ENCODE assay signal across 20 cellular contexts in genomic region chr1:48069662-48070432, GRCh38.
DNase-seq lines count a peak whose midpoint lies in the region; ATAC-seq and TF ChIP-seq lines count a peak whose summit lies in the region.
"Had no signal": no experiment of that assay in that cellular context is flagged by ENCODE, and none has a peak within 500 bp of the region (broad histone marks: within the 10 kb centered on the region; RNA-seq: fewer than 3 reads in every experiment).

No MANE protein-coding gene starts in this region.

- no peaks in the 10 kb centered on the region for H3K9me3 Mint-ChIP-seq in Calu3 (ENCODE audit: low read depth, unreplicated experiment)
- no peaks in the 10 kb centered on the region for H3K9me3 Mint-ChIP-seq in activated CD8-positive, alpha-beta T cell treated with anti-CD3 and anti-CD28 coated beads, Interleukin-2, amount 10 ng/mL, durations not matched to agents 7 days and 5 days (ENCODE audit: insufficient read depth)
- H3K9me3 Mint-ChIP-seq: natural killer cell treated with Interleukin-12 subunit alpha and Interleukin-12 subunit beta and Interleukin-15 and Interleukin-18, amount 100 ng/mL, for 72 hours had no signal

- TF ChIP-seq CTCF in Peyer's patch (IDR thresholded peaks at IDR 0.05) (no peak), fibroblast of mammary gland (conservative IDR thresholded peaks at IDR 0.05; ENCODE audit: control insufficient read depth, insufficient read depth, low read depth, low read length) (no peak), omental fat pad (IDR thresholded peaks at IDR 0.05) (no peak), Calu3 (IDR thresholded peaks at IDR 0.05; ENCODE audit: unreplicated experiment) (no peak)

- peak overlapping the region in 3 of 4 donors; percentile 35 to 67 (median 41) for H3K27ac ChIP-seq in Peyer's patch
- H3K27ac ChIP-seq: vagina had no signal

- H3K27ac Mint-ChIP-seq in Calu3 (ENCODE audit: unreplicated experiment) = no peak overlapping the region
- H3K27ac Mint-ChIP-seq in activated CD8-positive, alpha-beta T cell treated with anti-CD3 and anti-CD28 coated beads, Interleukin-2, amount 10 ng/mL, durations not matched to agents 7 days and 5 days = no peak overlapping the region
- H3K27ac Mint-ChIP-seq: natural killer cell treated with Interleukin-12 subunit alpha and Interleukin-12 subunit beta and Interleukin-15 and Interleukin-18, amount 100 ng/mL, for 72 hours; stimulated activated naive CD8-positive, alpha-beta T cell treated with anti-CD3 and anti-CD28 coated beads, Interleukin-15, Interleukin-2, amounts not matched to agents 100 ng/mL and 50 ng/mL, for 24 hours had no signal

- peak; percentile 36 for DNase-seq in AG08395 (ENCODE audit: low spot score)
- DNase-seq in Peyer's patch = peak in 1 of 3 donors; percentile 71
- peak; percentile 44 for DNase-seq in fibroblast of mammary gland (ENCODE audit: low read depth)
- DNase-seq in omental fat pad (ENCODE audit: low spot score) = no peak
- DNase-seq in Calu3 = no peak
- DNase-seq in activated CD8-positive, alpha-beta T cell treated with anti-CD3 and anti-CD28 coated beads, Interleukin-2, amount 10 ng/mL, durations not matched to agents 7 days and 5 days = no peak
- DNase-seq: activated CD4-positive, alpha-beta T cell treated with anti-CD3 and anti-CD28 coated beads, Interleukin-2, amount 50 U/mL, for 4 hours; amniotic stem cell; DMS153; HCEC 1CT; NCI-H1930; NCI-H524; retina had no signal

- POLR2A ChIA-PET in activated CD8-positive, alpha-beta T cell treated with anti-CD3 and anti-CD28 coated beads, Interleukin-2, amount 10 ng/mL, durations not matched to agents 7 days and 5 days (lab: Charles Lee) = no interaction called here

- BruUV-seq in Calu3 (replicated peaks; lab: Mats Ljungman, UMichigan) = no TSS peak

- peaks cover 0 to 12% (median 0%) of the 10 kb centered on the region in 4 donors for H3K4me1 ChIP-seq in Peyer's patch

- H3K9me3 ChIP-seq in Peyer's patch = no peaks in the 10 kb centered on the region
- H3K9me3 ChIP-seq: vagina had no signal

- no peak overlapping the region for H3K4me3 Mint-ChIP-seq in Calu3 (ENCODE audit: low read depth, unreplicated experiment)
- H3K4me3 Mint-ChIP-seq in activated CD8-positive, alpha-beta T cell treated with anti-CD3 and anti-CD28 coated beads, Interleukin-2, amount 10 ng/mL, durations not matched to agents 7 days and 5 days = no peak overlapping the region
- H3K4me3 Mint-ChIP-seq: natural killer cell treated with Interleukin-12 subunit alpha and Interleukin-12 subunit beta and Interleukin-15 and Interleukin-18, amount 100 ng/mL, for 72 hours; stimulated activated naive CD8-positive, alpha-beta T cell treated with anti-CD3 and anti-CD28 coated beads, Interleukin-15, Interleukin-2, amounts not matched to agents 100 ng/mL and 50 ng/mL, for 24 hours had no signal

- intact Hi-C loops in Calu3 (cut with micrococcal nuclease; ENCODE audit: unreplicated experiment) = no loop called here

- H3K4me3 ChIP-seq in Peyer's patch = no peak overlapping the region
- H3K4me3 ChIP-seq in fibroblast of mammary gland (ENCODE audit: control insufficient read depth, low read depth, low read length) = no peak overlapping the region
- H3K4me3 ChIP-seq: lung, vagina had no signal

- ATAC-seq in omental fat pad (ENCODE audit: low FRiP score) = peak; percentile 31
- ATAC-seq in HG03571 (IDR thresholded peaks at IDR 0.05; ENCODE audit: unreplicated experiment) = no peak
- no peak for ATAC-seq in HG02973 (IDR thresholded peaks at IDR 0.05; ENCODE audit: unreplicated experiment)
- ATAC-seq in activated CD8-positive, alpha-beta T cell treated with anti-CD3 and anti-CD28 coated beads, Interleukin-2, amount 10 ng/mL, durations not matched to agents 7 days and 5 days = no peak
- ATAC-seq: HepG2; natural killer cell treated with Interleukin-12 subunit alpha and Interleukin-12 subunit beta and Interleukin-15 and Interleukin-18, amount 100 ng/mL, for 72 hours had no signal

- H3K4me1 Mint-ChIP-seq in Calu3 (ENCODE audit: low read depth, unreplicated experiment) = peaks cover 11% of the 10 kb centered on the region
- H3K4me1 Mint-ChIP-seq in activated CD8-positive, alpha-beta T cell treated with anti-CD3 and anti-CD28 coated beads, Interleukin-2, amount 10 ng/mL, durations not matched to agents 7 days and 5 days (ENCODE audit: low read depth) = no peaks in the 10 kb centered on the region

- H3K27me3 Mint-ChIP-seq in Calu3 (ENCODE audit: unreplicated experiment) = peaks cover 29% of the 10 kb centered on the region
- no peaks in the 10 kb centered on the region for H3K27me3 Mint-ChIP-seq in activated CD8-positive, alpha-beta T cell treated with anti-CD3 and anti-CD28 coated beads, Interleukin-2, amount 10 ng/mL, durations not matched to agents 7 days and 5 days (ENCODE audit: low read depth)

- H3K27me3 ChIP-seq in Peyer's patch = no peaks in the 10 kb centered on the region
- H3K27me3 ChIP-seq: vagina had no signal

- H3K36me3 ChIP-seq in Peyer's patch = no peaks in the 10 kb centered on the region
- H3K36me3 ChIP-seq: vagina had no signal

- TF ChIP-seq POLR2A in Peyer's patch (IDR thresholded peaks at IDR 0.05) = no peak

- CTCF ChIA-PET in Calu3 (lab: Charles Lee) = interaction anchor here (0.6 kb wide), 2 partner anchors 11 to 25 kb away, joined by 3 to 5 read pairs; no protein-coding TSS in a partner anchor
- CTCF ChIA-PET in activated CD8-positive, alpha-beta T cell treated with anti-CD3 and anti-CD28 coated beads, Interleukin-2, amount 10 ng/mL, durations not matched to agents 7 days and 5 days (lab: Charles Lee) = interaction anchor here (1.0 kb wide), 1 partner anchor 9 kb away, joined by 3 read pairs; no protein-coding TSS in a partner anchor

- no peaks in the 10 kb centered on the region for H3K36me3 Mint-ChIP-seq in Calu3 (ENCODE audit: insufficient read depth, unreplicated experiment)
- H3K36me3 Mint-ChIP-seq in activated CD8-positive, alpha-beta T cell treated with anti-CD3 and anti-CD28 coated beads, Interleukin-2, amount 10 ng/mL, durations not matched to agents 7 days and 5 days (ENCODE audit: low read depth) = no peaks in the 10 kb centered on the region
- H3K36me3 Mint-ChIP-seq: natural killer cell treated with Interleukin-12 subunit alpha and Interleukin-12 subunit beta and Interleukin-15 and Interleukin-18, amount 100 ng/mL, for 72 hours had no signal

Comparison
In these comparisons a context has a peak if more than half of its experiments do, and no peak if none do; other contexts are left out.
1. DNase-seq: peak in AG08395 (single experiment) and fibroblast of mammary gland (single experiment); none in omental fat pad (single experiment), Calu3 (single experiment) and activated CD8-positive, alpha-beta T cell treated with anti-CD3 and anti-CD28 coated beads, Interleukin-2, amount 10 ng/mL, durations not matched to agents 7 days and 5 days (single experiment).